8 cellular contexts compared by ENCODE assay signal in the genomic region with DNA sequence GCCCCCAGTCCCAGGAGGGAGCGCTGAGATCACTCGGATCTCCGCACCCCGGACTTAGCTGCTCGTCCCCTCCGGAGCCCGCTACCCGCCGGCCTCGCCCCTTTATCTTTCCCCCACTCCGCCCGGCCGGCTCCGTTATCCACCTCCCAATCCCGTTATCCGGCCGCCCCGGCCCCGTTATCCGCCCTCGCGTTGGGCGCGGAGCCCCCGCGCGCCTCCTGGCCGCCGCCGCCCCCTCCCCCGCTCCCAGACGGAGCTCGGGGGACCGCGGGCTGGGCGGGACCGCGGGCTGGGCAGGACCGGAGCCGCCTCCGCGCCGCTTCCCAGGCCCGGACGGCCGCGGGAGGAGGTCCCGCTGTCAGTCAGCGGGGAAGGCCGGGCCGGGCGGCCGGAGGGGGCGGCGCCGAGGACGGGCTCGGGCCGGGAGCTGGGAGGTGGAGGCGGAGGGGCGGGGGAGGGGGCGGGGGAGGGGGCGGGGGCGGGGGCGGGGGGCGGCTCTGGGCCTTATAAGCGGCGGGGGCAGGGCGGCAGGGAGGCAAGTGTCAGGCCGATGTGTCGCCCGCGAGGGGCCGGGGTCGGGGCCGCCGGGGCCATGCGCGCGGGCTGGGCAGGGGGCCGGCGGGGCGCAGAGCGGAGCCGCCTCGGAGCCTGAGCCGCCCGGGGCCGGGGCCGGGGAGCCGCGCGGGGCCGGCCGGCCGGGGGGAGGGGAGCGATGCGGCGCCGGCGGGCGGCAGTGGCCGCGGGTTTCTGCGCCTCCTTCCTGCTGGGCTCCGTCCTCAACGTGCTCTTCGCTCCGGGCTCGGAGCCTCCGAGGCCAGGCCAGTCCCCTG. TPM values are rescaled to one million over a fixed set of nuclear protein-coding genes. Genes with fewer than 3 reads are reported as not detected.
A peak's percentile ranks its signal among the peaks of the same experiment; 100 is the strongest.
DNase-seq lines count a peak whose midpoint lies in the region; ATAC-seq and TF ChIP-seq lines count a peak whose summit lies in the region.

PKDCC (plus strand) TSS at position 534 of the 830 bp plus-strand sequence; CDS start at position 713, 179 bp downstream.

- H3K9me3 Mint-ChIP-seq in MCF 10A (ENCODE audit: unreplicated experiment), result no peaks in the 10 kb centered on the region

- intact Hi-C loops in MCF 10A (cut with micrococcal nuclease), result no loop called here

- peak within 1 kb of the TSS; percentile 55 for H3K4me3 Mint-ChIP-seq in MCF 10A (ENCODE audit: unreplicated experiment)

- TF ChIP-seq POLR2A in Peyer's patch (IDR thresholded peaks at IDR 0.05), result no peak

- H3K36me3 ChIP-seq in Peyer's patch, result no peaks in the 10 kb centered on the region

- no peaks in the 10 kb centered on the region for H3K36me3 Mint-ChIP-seq in MCF 10A (ENCODE audit: insufficient read depth, unreplicated experiment)

- H3K4me1 ChIP-seq in Peyer's patch, result peaks cover 0 to 30% (median 8%) of the 10 kb centered on the region in 4 donors

- peak within 1 kb of the TSS; percentile 67 to 94 (median 84) for H3K27ac ChIP-seq in Peyer's patch

- BruUV-seq in MCF 10A (replicated peaks; lab: Mats Ljungman, UMichigan), result no TSS peak

- POLR2A ChIA-PET in MCF 10A (lab: Yijun Ruan, JAX), result no interaction called here

- TF ChIP-seq CTCF in Peyer's patch (IDR thresholded peaks at IDR 0.05) (no peak), MCF 10A (IDR thresholded peaks at IDR 0.05; ENCODE audit: unreplicated experiment) (no peak)

- no peak within 1 kb of the TSS for H3K27ac Mint-ChIP-seq in MCF 10A (ENCODE audit: low read depth, unreplicated experiment)

- H3K9me3 ChIP-seq in Peyer's patch, result no peaks in the 10 kb centered on the region

- ATAC-seq in HG02885 (IDR thresholded peaks at IDR 0.05; ENCODE audit: poor library complexity, unreplicated experiment) (peak; percentile 72), HG03460 (IDR thresholded peaks at IDR 0.05; ENCODE audit: unreplicated experiment) (no peak)

- peak; percentile 51 for DNase-seq in stimulated activated CD4-positive, alpha-beta T cell treated with anti-CD3 and anti-CD28 coated beads, Interleukin-15, amount 100 ng/mL, for 24 hours
- no peak for DNase-seq in stimulated activated CD4-positive, alpha-beta T cell treated with anti-CD3 and anti-CD28 coated beads, Interleukin-4, amount 100 ng/mL, for 24 hours
- peak; percentile 29 to 88 (median 83) for DNase-seq in Peyer's patch
- peak; percentile 60 for DNase-seq in MCF 10A (ENCODE audit: unreplicated experiment)
- peak; percentile 66 for DNase-seq in putamen (ENCODE audit: low spot score)

- peaks cover 23% of the 10 kb centered on the region for H3K27me3 Mint-ChIP-seq in MCF 10A (ENCODE audit: insufficient read depth, unreplicated experiment)

- H3K4me1 Mint-ChIP-seq in MCF 10A (ENCODE audit: insufficient read depth, unreplicated experiment), result no peaks in the 10 kb centered on the region

- H3K27me3 ChIP-seq in Peyer's patch, result no peaks in the 10 kb centered on the region

- CTCF ChIA-PET in MCF 10A (lab: Yijun Ruan, JAX), result interaction anchor here (0.6 to 1.2 kb wide), 3 partner anchors 9 to 194 kb away, joined by 3 to 4 read pairs (median 3); no protein-coding TSS in a partner anchor

- H3K4me3 ChIP-seq in Peyer's patch, result peak within 1 kb of the TSS; percentile 53 to 93 (median 72)
- H3K4me3 ChIP-seq in iPS-11a (ENCODE audit: low read depth, low read length), result peak within 1 kb of the TSS; percentile 76

RNA-seq across cellular contexts. Expression of gene PKDCC, which starts in this region (rescaled TPM):
- total RNA-seq in Peyer's patch (100 to 1,000 TPM; 113 to 210 (median 157) TPM), MCF 10A (2022) (0.49 and 0.96 TPM in 2 replicates)

Comparison
In these comparisons a context has a peak if more than half of its experiments do, and no peak if none do; other contexts are left out.
1. RNA of gene PKDCC (total RNA-seq): 113 to 210 TPM in Peyer's patch; 0.49 to 0.96 TPM in MCF 10A; every median in the first group is over 10 times any median in the second.
2. Peak in DNase-seq in MCF 10A; RNA of the gene not detected or under 1 TPM.